In the genomic region with DNA sequence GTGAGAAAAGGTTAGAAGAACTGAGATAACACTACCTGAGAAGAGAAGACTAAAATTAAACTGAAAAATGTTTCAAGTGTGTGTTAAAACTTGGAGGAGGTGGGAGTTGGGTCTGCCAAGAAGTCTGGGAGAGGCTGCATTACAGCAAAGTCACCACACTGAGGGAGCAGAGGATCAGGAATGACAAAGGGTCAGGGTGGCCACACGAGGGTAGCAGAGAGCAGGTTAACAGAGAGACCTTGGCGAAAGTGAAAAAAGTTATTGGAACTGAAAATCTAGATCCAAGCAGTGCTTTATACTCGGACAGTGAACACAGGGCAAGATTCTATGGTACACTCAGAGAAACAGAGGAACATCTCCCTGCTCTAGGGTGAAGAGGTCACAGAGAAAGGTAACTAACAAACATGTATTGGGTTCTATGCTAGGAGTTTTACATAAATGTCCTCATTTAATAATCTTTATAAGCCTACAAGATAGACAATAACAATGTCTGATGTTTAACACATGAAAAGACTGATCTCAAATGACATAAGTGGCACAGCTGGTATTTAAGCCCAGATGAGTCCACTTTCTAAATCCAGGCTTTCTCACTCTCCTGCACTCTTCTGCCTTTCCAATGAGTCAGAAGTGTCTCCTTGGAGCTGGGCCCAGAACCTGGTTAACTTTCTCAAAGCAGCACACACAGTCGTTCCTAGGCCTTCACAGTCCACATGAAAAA, we compare ENCODE assay signal across 8 cellular contexts. TPM values are rescaled to one million over a fixed set of nuclear protein-coding genes. Genes with fewer than 3 reads are reported as not detected.
DNase-seq lines count a peak whose midpoint lies in the region; ATAC-seq and TF ChIP-seq lines count a peak whose summit lies in the region.

No MANE protein-coding gene starts in this region.

- no peaks in the 10 kb centered on the region for H3K4me1 ChIP-seq in OCI-LY1 (ENCODE audit: insufficient read depth, low read length, severe bottlenecking)
- peaks cover 0 to 2% of the 10 kb centered on the region in 2 donors for H3K4me1 ChIP-seq in esophagus (ENCODE audit: control insufficient read depth in 2 of 2, insufficient read depth in 2 of 2, low read length in 1 of 2)

- H3K27ac Mint-ChIP-seq in natural killer cell treated with Interleukin-12 subunit alpha and Interleukin-12 subunit beta and Interleukin-15 and Interleukin-18, amount 100 ng/mL, for 72 hours = no peak overlapping the region

- no peaks in the 10 kb centered on the region for H3K79me2 ChIP-seq in OCI-LY1 (ENCODE audit: insufficient read depth, low read length)

- H3K9me2 ChIP-seq in OCI-LY1 (ENCODE audit: low read depth, low read length) = no peaks in the 10 kb centered on the region

- no peak overlapping the region for H3K4me3 Mint-ChIP-seq in natural killer cell treated with Interleukin-12 subunit alpha and Interleukin-12 subunit beta and Interleukin-15 and Interleukin-18, amount 100 ng/mL, for 72 hours

- H3K36me3 Mint-ChIP-seq in natural killer cell treated with Interleukin-12 subunit alpha and Interleukin-12 subunit beta and Interleukin-15 and Interleukin-18, amount 100 ng/mL, for 72 hours = no peaks in the 10 kb centered on the region

- H3K4me1 Mint-ChIP-seq in natural killer cell treated with Interleukin-12 subunit alpha and Interleukin-12 subunit beta and Interleukin-15 and Interleukin-18, amount 100 ng/mL, for 72 hours (ENCODE audit: low read depth in 2 of 2) = peaks cover 5 to 7% of the 10 kb centered on the region in 2 donors

- no peak overlapping the region for H3K9ac ChIP-seq in OCI-LY1 (ENCODE audit: low read length)

- no peaks in the 10 kb centered on the region for H3K27me3 ChIP-seq in OCI-LY1 (ENCODE audit: insufficient read depth, low read length)
- H3K27me3 ChIP-seq in esophagus (ENCODE audit: control insufficient read depth in 1 of 2, insufficient read depth in 2 of 2, low read length in 2 of 2) = no peaks in the 10 kb centered on the region

- no peak overlapping the region for H3K27ac ChIP-seq in OCI-LY1 (ENCODE audit: low read depth, low read length, poor library complexity, severe bottlenecking)
- H3K27ac ChIP-seq in esophagus (ENCODE audit: low read depth in 2 of 2, low read length in 1 of 2) = peak overlapping the region; percentile 29 to 40

- H2AFZ ChIP-seq in OCI-LY1 (ENCODE audit: low read length) = no peak overlapping the region

- no peak overlapping the region for H3K4me2 ChIP-seq in OCI-LY1 (ENCODE audit: low read length)

- peaks cover 39 to 71% of the 10 kb centered on the region in 2 donors for H3K27me3 Mint-ChIP-seq in natural killer cell treated with Interleukin-12 subunit alpha and Interleukin-12 subunit beta and Interleukin-15 and Interleukin-18, amount 100 ng/mL, for 72 hours

- no peaks in the 10 kb centered on the region for H3K9me3 ChIP-seq in OCI-LY1 (ENCODE audit: low read length)
- no peaks in the 10 kb centered on the region for H3K9me3 ChIP-seq in esophagus (ENCODE audit: control insufficient read depth in 2 of 2, insufficient read depth in 1 of 2, low read depth in 1 of 2, low read length in 1 of 2)

- H4K20me1 ChIP-seq in OCI-LY1 (ENCODE audit: insufficient read depth, low read length) = no peaks in the 10 kb centered on the region

- H3K9me3 Mint-ChIP-seq in natural killer cell treated with Interleukin-12 subunit alpha and Interleukin-12 subunit beta and Interleukin-15 and Interleukin-18, amount 100 ng/mL, for 72 hours = no peaks in the 10 kb centered on the region

- no peak overlapping the region for H3K4me3 ChIP-seq in OCI-LY1 (ENCODE audit: low read depth, low read length, poor library complexity, severe bottlenecking)
- no peak overlapping the region for H3K4me3 ChIP-seq in esophagus (ENCODE audit: low read depth in 1 of 2, low read length in 2 of 2)

- TF ChIP-seq CTCF in OCI-LY1 (IDR thresholded peaks at IDR 0.05; ENCODE audit: low read length) = peak; percentile 98

- ATAC-seq in GM21423 (IDR thresholded peaks at IDR 0.05; ENCODE audit: unreplicated experiment) = peak; percentile 92
- peak; percentile 80 to 81 for ATAC-seq in natural killer cell treated with Interleukin-12 subunit alpha and Interleukin-12 subunit beta and Interleukin-15 and Interleukin-18, amount 100 ng/mL, for 72 hours

- DNase-seq in DMS53 treated with DMSO at 0.1 percent for 48 hours (lab: John Stamatoyannopoulos, UW; ENCODE audit: unreplicated experiment) (peak; percentile 74), HT-29 (ENCODE audit: low spot score) (peak; percentile 80)
- DNase-seq in activated CD8-positive, alpha-beta memory T cell treated with anti-CD3 and anti-CD28 coated beads, Interleukin-2, amount 50 U/mL, for 48 hours = peak; percentile 77
- DNase-seq in natural killer cell treated with Interleukin-12 subunit alpha and Interleukin-12 subunit beta and Interleukin-15 and Interleukin-18, amount 100 ng/mL, for 72 hours (ENCODE audit: low spot score) = peak; percentile 72
- DNase-seq in stimulated activated naive CD4-positive, alpha-beta T cell (lab: John Stamatoyannopoulos, UW) = peak in 5 of 6 experiments; percentile 14 to 45 (median 22)

- 2 to 4% methylated on average over 4 of the region's 4 CpGs for WGBS in esophagus, 2 donors

- H3F3A ChIP-seq in OCI-LY1 (ENCODE audit: insufficient read depth, low read length) = no peaks in the 10 kb centered on the region

- H3K36me3 ChIP-seq in OCI-LY1 (ENCODE audit: insufficient read depth, low read length) = no peaks in the 10 kb centered on the region
- no peaks in the 10 kb centered on the region for H3K36me3 ChIP-seq in esophagus (ENCODE audit: control insufficient read depth in 2 of 2, insufficient read depth in 2 of 2, low read length in 1 of 2)

RNA-seq across cellular contexts. Expression of a gene that starts 10.3 kb away (rescaled TPM):
- total RNA-seq in HT-29 (2014; rRNA removed; shearing (Covaris generic)) = not detected in 2 replicates
- 1 to 10 TPM; 1.1 to 2.0 TPM for polyA plus RNA-seq in esophagus
- not detected for total RNA-seq in natural killer cell treated with Interleukin-12 subunit alpha and Interleukin-12 subunit beta and Interleukin-15 and Interleukin-18, amount 100 ng/mL, for 72 hours

RNA-seq across cellular contexts. Expression of a gene that starts 43.5 kb away (rescaled TPM):
- total RNA-seq in HT-29 (2014; rRNA removed; shearing (Covaris generic)) = not detected in 2 replicates
- 10 to 100 TPM; 11.1 to 35.9 TPM for polyA plus RNA-seq in esophagus
- not detected for total RNA-seq in natural killer cell treated with Interleukin-12 subunit alpha and Interleukin-12 subunit beta and Interleukin-15 and Interleukin-18, amount 100 ng/mL, for 72 hours

Comparison
In these comparisons a context has a peak if more than half of its experiments do, and no peak if none do; other contexts are left out.
1. DNase-seq: peak in every context shown above with its lines; median percentile 80 in HT-29; 77 in activated CD8-positive, alpha-beta memory T cell treated with anti-CD3 and anti-CD28 coated beads, Interleukin-2, amount 50 U/mL, for 48 hours; 74 in DMS53 treated with DMSO at 0.1 percent for 48 hours; 72 in natural killer cell treated with Interleukin-12 subunit alpha and Interleukin-12 subunit beta and Interleukin-15 and Interleukin-18, amount 100 ng/mL, for 72 hours; 22 in stimulated activated naive CD4-positive, alpha-beta T cell.